Comparison of ENCODE assay signal across 1 cellular context in the genomic region with DNA sequence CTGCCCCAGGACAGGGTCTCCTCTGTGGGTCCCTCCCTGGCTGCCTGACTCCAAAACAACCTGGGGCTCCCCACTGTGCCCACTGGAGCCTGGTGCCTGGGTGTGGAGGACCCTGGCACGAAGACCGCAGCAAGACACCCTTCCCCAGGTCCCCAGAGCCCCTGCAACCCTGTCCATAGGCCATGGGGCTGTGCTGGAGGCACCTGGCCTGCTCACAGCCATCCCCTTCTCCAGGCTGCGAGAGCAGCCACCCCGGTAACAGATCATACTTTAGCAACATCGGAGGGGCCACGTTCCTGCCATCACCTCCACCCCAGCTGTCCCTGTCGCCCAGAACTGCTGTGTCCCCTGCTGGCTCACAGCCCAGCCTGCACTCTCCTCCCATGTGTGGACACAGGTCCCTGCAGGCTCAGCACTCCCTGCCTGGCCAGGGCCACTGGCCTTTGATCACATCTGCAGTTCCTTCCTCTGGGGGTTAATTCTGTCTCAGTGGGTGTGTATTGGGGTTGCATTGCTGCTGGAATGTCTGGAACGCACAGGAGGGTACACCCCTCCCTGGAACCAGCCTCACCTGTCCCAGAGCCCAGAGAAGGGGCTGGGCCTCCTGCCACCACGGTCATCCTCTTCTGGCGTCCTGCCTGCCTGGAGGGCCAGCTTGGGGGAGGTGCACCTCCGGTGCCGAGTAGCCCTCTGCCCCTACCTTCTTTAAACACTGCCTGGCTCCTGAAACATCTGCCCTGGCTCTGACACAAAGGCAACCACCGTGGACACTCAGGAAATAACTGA.
A peak's percentile ranks its signal among the peaks of the same experiment; 100 is the strongest.
TF ChIP-seq lines count a peak whose summit lies in the region.

No MANE protein-coding gene starts in this region.

TF ChIP-seq in HepG2, 621 proteins besides CTCF, POLR2A, EP300 and RAD21 (continued from another document and continues in another):
- TF ChIP-seq, protein P1, sequence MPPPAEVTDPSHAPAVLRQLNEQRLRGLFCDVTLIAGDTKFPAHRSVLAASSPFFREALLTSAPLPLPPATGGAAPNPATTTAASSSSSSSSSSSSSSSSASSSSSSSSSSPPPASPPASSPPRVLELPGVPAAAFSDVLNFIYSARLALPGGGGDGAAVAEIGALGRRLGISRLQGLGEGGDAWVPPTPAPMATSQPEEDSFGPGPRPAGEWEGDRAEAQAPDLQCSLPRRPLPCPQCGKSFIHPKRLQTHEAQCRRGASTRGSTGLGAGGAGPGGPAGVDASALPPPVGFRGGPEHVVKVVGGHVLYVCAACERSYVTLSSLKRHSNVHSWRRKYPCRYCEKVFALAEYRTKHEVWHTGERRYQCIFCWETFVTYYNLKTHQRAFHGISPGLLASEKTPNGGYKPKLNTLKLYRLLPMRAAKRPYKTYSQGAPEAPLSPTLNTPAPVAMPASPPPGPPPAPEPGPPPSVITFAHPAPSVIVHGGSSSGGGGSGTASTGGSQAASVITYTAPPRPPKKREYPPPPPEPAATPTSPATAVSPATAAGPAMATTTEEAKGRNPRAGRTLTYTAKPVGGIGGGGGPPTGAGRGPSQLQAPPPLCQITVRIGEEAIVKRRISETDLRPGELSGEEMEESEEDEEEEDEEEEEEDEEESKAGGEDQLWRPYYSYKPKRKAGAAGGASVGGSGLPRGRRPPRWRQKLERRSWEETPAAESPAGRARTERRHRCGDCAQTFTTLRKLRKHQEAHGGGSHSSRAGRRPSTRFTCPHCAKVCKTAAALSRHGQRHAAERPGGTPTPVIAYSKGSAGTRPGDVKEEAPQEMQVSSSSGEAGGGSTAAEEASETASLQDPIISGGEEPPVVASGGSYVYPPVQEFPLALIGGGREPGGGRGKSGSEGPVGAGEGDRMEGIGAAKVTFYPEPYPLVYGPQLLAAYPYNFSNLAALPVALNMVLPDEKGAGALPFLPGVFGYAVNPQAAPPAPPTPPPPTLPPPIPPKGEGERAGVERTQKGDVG (CRISPR knock-in tag; IDR thresholded peaks at IDR 0.05; ENCODE audit: borderline replicate concordance), result peak; percentile 72; the same call in 1 of the 2 replicates
- TF ChIP-seq ZNF557 (CRISPR knock-in tag; IDR thresholded peaks at IDR 0.05), result 0 out of 2 replicates have a peak, but pooled peaks have one; percentile 73
- TF ChIP-seq SSRP1 (CRISPR knock-in tag; IDR thresholded peaks at IDR 0.05), result no peak
- peak; percentile 45; the same call in 1 of the 2 replicates for TF ChIP-seq ARNTL (CRISPR knock-in tag; IDR thresholded peaks at IDR 0.05)
- TF ChIP-seq POLR2AphosphoS5 (IDR thresholded peaks at IDR 0.05; ENCODE audit: low read depth, low read length), result no peak
- no peak for TF ChIP-seq SP1 (IDR thresholded peaks at IDR 0.05)
- TF ChIP-seq SP1 (CRISPR knock-in tag; IDR thresholded peaks at IDR 0.05), result peak; percentile 40; the same call in 1 of the 2 replicates
- TF ChIP-seq, protein P2, sequence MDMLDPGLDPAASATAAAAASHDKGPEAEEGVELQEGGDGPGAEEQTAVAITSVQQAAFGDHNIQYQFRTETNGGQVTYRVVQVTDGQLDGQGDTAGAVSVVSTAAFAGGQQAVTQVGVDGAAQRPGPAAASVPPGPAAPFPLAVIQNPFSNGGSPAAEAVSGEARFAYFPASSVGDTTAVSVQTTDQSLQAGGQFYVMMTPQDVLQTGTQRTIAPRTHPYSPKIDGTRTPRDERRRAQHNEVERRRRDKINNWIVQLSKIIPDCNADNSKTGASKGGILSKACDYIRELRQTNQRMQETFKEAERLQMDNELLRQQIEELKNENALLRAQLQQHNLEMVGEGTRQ (IDR thresholded peaks at IDR 0.05; ENCODE audit: low read depth, low read length), result no peak
- TF ChIP-seq, protein P2 (CRISPR knock-in tag; IDR thresholded peaks at IDR 0.05; ENCODE audit: borderline replicate concordance), result no peak
- peak; percentile 47; the same call in 1 of the 2 replicates for TF ChIP-seq ZNF792 (CRISPR knock-in tag; IDR thresholded peaks at IDR 0.05)
- TF ChIP-seq HMG20A (CRISPR knock-in tag; IDR thresholded peaks at IDR 0.05; ENCODE audit: borderline replicate concordance), result no peak
- TF ChIP-seq SMYD3 (CRISPR knock-in tag; IDR thresholded peaks at IDR 0.05), result no peak
- TF ChIP-seq SP4 (CRISPR knock-in tag; IDR thresholded peaks at IDR 0.05), result no peak
- 0 out of 2 replicates have a peak, but pooled peaks have one; percentile 57 for TF ChIP-seq ZNF337 (CRISPR knock-in tag; IDR thresholded peaks at IDR 0.05; ENCODE audit: borderline replicate concordance, low read depth)
- TF ChIP-seq ZNF44 (CRISPR knock-in tag; IDR thresholded peaks at IDR 0.05), result no peak
- TF ChIP-seq SRSF4 (IDR thresholded peaks at IDR 0.05; ENCODE audit: low read depth, low read length, poor library complexity, severe bottlenecking), result no peak
- peak; percentile 88 for TF ChIP-seq HDAC2 (CRISPR knock-in tag; IDR thresholded peaks at IDR 0.05)
- no peak for TF ChIP-seq ELF1 (CRISPR knock-in tag; IDR thresholded peaks at IDR 0.05)
- no peak; the same call in 1 of the 2 replicates for TF ChIP-seq ZNF83 (CRISPR knock-in tag; IDR thresholded peaks at IDR 0.05; ENCODE audit: borderline replicate concordance)
- TF ChIP-seq ZNF75D (CRISPR knock-in tag; IDR thresholded peaks at IDR 0.05; ENCODE audit: borderline replicate concordance), result no peak
- TF ChIP-seq, protein P3, sequence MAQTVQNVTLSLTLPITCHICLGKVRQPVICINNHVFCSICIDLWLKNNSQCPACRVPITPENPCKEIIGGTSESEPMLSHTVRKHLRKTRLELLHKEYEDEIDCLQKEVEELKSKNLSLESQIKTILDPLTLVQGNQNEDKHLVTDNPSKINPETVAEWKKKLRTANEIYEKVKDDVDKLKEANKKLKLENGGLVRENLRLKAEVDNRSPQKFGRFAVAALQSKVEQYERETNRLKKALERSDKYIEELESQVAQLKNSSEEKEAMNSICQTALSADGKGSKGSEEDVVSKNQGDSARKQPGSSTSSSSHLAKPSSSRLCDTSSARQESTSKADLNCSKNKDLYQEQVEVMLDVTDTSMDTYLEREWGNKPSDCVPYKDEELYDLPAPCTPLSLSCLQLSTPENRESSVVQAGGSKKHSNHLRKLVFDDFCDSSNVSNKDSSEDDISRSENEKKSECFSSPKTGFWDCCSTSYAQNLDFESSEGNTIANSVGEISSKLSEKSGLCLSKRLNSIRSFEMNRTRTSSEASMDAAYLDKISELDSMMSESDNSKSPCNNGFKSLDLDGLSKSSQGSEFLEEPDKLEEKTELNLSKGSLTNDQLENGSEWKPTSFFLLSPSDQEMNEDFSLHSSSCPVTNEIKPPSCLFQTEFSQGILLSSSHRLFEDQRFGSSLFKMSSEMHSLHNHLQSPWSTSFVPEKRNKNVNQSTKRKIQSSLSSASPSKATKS (CRISPR knock-in tag; IDR thresholded peaks at IDR 0.05), result no peak
- TF ChIP-seq GTF3A (CRISPR knock-in tag; conservative IDR thresholded peaks at IDR 0.05), result no peak
- no peak for TF ChIP-seq HMGA1 (CRISPR knock-in tag; conservative IDR thresholded peaks at IDR 0.05)
- TF ChIP-seq, protein P4, sequence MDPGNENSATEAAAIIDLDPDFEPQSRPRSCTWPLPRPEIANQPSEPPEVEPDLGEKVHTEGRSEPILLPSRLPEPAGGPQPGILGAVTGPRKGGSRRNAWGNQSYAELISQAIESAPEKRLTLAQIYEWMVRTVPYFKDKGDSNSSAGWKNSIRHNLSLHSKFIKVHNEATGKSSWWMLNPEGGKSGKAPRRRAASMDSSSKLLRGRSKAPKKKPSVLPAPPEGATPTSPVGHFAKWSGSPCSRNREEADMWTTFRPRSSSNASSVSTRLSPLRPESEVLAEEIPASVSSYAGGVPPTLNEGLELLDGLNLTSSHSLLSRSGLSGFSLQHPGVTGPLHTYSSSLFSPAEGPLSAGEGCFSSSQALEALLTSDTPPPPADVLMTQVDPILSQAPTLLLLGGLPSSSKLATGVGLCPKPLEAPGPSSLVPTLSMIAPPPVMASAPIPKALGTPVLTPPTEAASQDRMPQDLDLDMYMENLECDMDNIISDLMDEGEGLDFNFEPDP (CRISPR knock-in tag; conservative IDR thresholded peaks at IDR 0.05), result no peak
- TF ChIP-seq KLF16 (CRISPR knock-in tag; IDR thresholded peaks at IDR 0.05), result no peak
- no peak for TF ChIP-seq WIZ (CRISPR knock-in tag; IDR thresholded peaks at IDR 0.05)
- TF ChIP-seq NFKBIZ (CRISPR knock-in tag; IDR thresholded peaks at IDR 0.05), result 0 out of 2 replicates have a peak, but pooled peaks have one; percentile 44
- TF ChIP-seq NBN (conservative IDR thresholded peaks at IDR 0.05), result no peak
- TF ChIP-seq ZNF292 (CRISPR knock-in tag; IDR thresholded peaks at IDR 0.05; ENCODE audit: borderline replicate concordance, low read depth), result peak; percentile 98
- TF ChIP-seq, protein P5, sequence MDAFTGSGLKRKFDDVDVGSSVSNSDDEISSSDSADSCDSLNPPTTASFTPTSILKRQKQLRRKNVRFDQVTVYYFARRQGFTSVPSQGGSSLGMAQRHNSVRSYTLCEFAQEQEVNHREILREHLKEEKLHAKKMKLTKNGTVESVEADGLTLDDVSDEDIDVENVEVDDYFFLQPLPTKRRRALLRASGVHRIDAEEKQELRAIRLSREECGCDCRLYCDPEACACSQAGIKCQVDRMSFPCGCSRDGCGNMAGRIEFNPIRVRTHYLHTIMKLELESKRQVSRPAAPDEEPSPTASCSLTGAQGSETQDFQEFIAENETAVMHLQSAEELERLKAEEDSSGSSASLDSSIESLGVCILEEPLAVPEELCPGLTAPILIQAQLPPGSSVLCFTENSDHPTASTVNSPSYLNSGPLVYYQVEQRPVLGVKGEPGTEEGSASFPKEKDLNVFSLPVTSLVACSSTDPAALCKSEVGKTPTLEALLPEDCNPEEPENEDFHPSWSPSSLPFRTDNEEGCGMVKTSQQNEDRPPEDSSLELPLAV (CRISPR knock-in tag; conservative IDR thresholded peaks at IDR 0.05; ENCODE audit: low read depth), result no peak
- no peak for TF ChIP-seq SMARCC2 (IDR thresholded peaks at IDR 0.05)
- TF ChIP-seq ZNF839 (CRISPR knock-in tag; IDR thresholded peaks at IDR 0.05; ENCODE audit: borderline replicate concordance), result no peak
- no peak for TF ChIP-seq SNAPC2 (CRISPR knock-in tag; IDR thresholded peaks at IDR 0.05)
- TF ChIP-seq EEA1 (CRISPR knock-in tag; IDR thresholded peaks at IDR 0.05; ENCODE audit: borderline replicate concordance), result no peak
- no peak for TF ChIP-seq ZNF558 (CRISPR knock-in tag; IDR thresholded peaks at IDR 0.05; ENCODE audit: borderline replicate concordance)
- no peak for TF ChIP-seq ZNF468 (CRISPR knock-in tag; IDR thresholded peaks at IDR 0.05)
- TF ChIP-seq, protein P6, sequence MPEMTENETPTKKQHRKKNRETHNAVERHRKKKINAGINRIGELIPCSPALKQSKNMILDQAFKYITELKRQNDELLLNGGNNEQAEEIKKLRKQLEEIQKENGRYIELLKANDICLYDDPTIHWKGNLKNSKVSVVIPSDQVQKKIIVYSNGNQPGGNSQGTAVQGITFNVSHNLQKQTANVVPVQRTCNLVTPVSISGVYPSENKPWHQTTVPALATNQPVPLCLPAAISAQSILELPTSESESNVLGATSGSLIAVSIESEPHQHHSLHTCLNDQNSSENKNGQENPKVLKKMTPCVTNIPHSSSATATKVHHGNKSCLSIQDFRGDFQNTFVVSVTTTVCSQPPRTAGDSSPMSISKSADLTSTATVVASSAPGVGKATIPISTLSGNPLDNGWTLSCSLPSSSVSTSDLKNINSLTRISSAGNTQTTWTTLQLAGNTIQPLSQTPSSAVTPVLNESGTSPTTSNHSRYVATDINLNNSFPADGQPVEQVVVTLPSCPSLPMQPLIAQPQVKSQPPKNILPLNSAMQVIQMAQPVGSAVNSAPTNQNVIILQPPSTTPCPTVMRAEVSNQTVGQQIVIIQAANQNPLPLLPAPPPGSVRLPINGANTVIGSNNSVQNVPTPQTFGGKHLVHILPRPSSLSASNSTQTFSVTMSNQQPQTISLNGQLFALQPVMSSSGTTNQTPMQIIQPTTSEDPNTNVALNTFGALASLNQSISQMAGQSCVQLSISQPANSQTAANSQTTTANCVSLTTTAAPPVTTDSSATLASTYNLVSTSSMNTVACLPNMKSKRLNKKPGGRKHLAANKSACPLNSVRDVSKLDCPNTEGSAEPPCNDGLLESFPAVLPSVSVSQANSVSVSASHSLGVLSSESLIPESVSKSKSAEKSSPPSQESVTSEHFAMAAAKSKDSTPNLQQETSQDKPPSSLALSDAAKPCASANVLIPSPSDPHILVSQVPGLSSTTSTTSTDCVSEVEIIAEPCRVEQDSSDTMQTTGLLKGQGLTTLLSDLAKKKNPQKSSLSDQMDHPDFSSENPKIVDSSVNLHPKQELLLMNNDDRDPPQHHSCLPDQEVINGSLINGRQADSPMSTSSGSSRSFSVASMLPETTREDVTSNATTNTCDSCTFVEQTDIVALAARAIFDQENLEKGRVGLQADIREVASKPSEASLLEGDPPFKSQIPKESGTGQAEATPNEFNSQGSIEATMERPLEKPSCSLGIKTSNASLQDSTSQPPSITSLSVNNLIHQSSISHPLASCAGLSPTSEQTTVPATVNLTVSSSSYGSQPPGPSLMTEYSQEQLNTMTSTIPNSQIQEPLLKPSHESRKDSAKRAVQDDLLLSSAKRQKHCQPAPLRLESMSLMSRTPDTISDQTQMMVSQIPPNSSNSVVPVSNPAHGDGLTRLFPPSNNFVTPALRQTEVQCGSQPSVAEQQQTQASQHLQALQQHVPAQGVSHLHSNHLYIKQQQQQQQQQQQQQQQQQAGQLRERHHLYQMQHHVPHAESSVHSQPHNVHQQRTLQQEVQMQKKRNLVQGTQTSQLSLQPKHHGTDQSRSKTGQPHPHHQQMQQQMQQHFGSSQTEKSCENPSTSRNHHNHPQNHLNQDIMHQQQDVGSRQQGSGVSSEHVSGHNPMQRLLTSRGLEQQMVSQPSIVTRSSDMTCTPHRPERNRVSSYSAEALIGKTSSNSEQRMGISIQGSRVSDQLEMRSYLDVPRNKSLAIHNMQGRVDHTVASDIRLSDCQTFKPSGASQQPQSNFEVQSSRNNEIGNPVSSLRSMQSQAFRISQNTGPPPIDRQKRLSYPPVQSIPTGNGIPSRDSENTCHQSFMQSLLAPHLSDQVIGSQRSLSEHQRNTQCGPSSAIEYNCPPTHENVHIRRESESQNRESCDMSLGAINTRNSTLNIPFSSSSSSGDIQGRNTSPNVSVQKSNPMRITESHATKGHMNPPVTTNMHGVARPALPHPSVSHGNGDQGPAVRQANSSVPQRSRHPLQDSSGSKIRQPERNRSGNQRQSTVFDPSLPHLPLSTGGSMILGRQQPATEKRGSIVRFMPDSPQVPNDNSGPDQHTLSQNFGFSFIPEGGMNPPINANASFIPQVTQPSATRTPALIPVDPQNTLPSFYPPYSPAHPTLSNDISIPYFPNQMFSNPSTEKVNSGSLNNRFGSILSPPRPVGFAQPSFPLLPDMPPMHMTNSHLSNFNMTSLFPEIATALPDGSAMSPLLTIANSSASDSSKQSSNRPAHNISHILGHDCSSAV (CRISPR knock-in tag; IDR thresholded peaks at IDR 0.05; ENCODE audit: borderline replicate concordance), result no peak
- no peak for TF ChIP-seq ZFP1 (CRISPR knock-in tag; IDR thresholded peaks at IDR 0.05)
- TF ChIP-seq NFE2L1 (CRISPR knock-in tag; IDR thresholded peaks at IDR 0.05; ENCODE audit: borderline replicate concordance), result no peak
- no peak for TF ChIP-seq AGO1 (IDR thresholded peaks at IDR 0.05; ENCODE audit: low read depth, low read length, poor library complexity, severe bottlenecking)
- TF ChIP-seq BCL6 (CRISPR knock-in tag; IDR thresholded peaks at IDR 0.05), result peak; percentile 37; the same call in 1 of the 2 replicates
- TF ChIP-seq, protein P7, sequence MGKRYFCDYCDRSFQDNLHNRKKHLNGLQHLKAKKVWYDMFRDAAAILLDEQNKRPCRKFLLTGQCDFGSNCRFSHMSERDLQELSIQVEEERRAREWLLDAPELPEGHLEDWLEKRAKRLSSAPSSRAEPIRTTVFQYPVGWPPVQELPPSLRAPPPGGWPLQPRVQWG (CRISPR knock-in tag; IDR thresholded peaks at IDR 0.05; ENCODE audit: borderline replicate concordance, low read depth), result no peak
